8 cellular contexts compared by ENCODE assay signal in the genomic region with DNA sequence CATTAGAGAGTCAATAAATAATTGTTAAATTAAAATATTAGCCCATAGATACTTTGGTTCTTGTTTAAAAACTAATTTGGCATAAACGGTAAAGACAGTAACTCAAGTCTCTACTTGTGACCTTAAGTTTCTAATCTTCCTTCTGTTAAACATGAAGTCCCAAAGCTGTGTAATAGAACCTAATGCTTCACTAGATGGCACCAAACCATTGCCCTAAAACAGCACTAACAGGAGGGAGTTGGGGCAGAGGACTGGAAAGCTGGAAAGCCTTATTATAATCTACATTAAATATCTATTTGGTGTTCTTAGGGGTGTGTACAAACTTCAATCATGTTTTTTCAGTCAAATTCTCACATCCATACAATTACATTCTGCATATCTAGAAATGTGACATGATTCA.
DNase-seq lines count a peak whose midpoint lies in the region; ATAC-seq, FAIRE-seq and TF ChIP-seq lines count a peak whose summit lies in the region.

No MANE protein-coding gene starts in this region.

- no peaks in the 10 kb centered on the region for H4K20me1 ChIP-seq in fibroblast of lung (ENCODE audit: control insufficient read depth, extremely low read depth, insufficient read depth, low read length)

- no peak overlapping the region for H3K4me2 ChIP-seq in fibroblast of lung (ENCODE audit: extremely low read depth, insufficient read depth, low read length)

- no peak for TF ChIP-seq POLR2A in GM12891 (IDR thresholded peaks at IDR 0.05; ENCODE audit: low read depth, low read length)

- DNase-seq in COLO829 (ENCODE audit: low spot score) (peak; percentile 24), HFFc6 (peak; percentile 2), NOMO-1 treated with dmso at 0.1 percent for 144 hours (lab: John Stamatoyannopoulos, UW; ENCODE audit: unreplicated experiment) (peak; percentile 3), fibroblast of lung (ENCODE audit: low read depth in 2 of 2) (peak; percentile 4 to 41), skeletal muscle cell (ENCODE audit: low read depth) (peak; percentile 5), NCI-H146 treated with DMSO at 0.1 percent for 48 hours (lab: John Stamatoyannopoulos, UW; ENCODE audit: unreplicated experiment) (no peak), GM12891 (ENCODE audit: insufficient read length, low spot score) (no peak)

- H3K27me3 Mint-ChIP-seq in HFFc6 (ENCODE audit: insufficient read depth), result no peaks in the 10 kb centered on the region

- H2AFZ ChIP-seq in fibroblast of lung (ENCODE audit: low read length), result no peak overlapping the region

- H3K27me3 ChIP-seq in fibroblast of lung (ENCODE audit: control insufficient read depth, insufficient read depth, low read length), result no peaks in the 10 kb centered on the region

- TF ChIP-seq CTCF in HFFc6 (IDR thresholded peaks at IDR 0.05), result peak; percentile 41; the same call in 1 of the 2 replicates
- peak; percentile 29 to 36 for TF ChIP-seq CTCF in fibroblast of lung (conservative IDR thresholded peaks at IDR 0.05 in 1 of 2, IDR thresholded peaks at IDR 0.05 in 1 of 2; ENCODE audit: low read depth in 1 of 2, low read length in 2 of 2)

- H3K4me3 Mint-ChIP-seq in HFFc6, result no peak overlapping the region

- no peaks in the 10 kb centered on the region for H3K36me3 ChIP-seq in fibroblast of lung (ENCODE audit: control insufficient read depth, insufficient read depth, low read length)

- no peaks in the 10 kb centered on the region for H3K9me3 ChIP-seq in fibroblast of lung (ENCODE audit: control insufficient read depth, insufficient read depth, low read depth, low read length)

- no peak for FAIRE-seq in GM12891 (lab: Jason Lieb, UNC)

- no peak overlapping the region for H3K27ac Mint-ChIP-seq in HFFc6

- ATAC-seq in HG02610 (IDR thresholded peaks at IDR 0.05; ENCODE audit: unreplicated experiment), result no peak

- H3K4me1 ChIP-seq in fibroblast of lung (ENCODE audit: control insufficient read depth, extremely low read depth, insufficient read depth, low read length), result no peaks in the 10 kb centered on the region

- H3K79me2 ChIP-seq in fibroblast of lung (ENCODE audit: control insufficient read depth, insufficient read depth, low read length), result no peaks in the 10 kb centered on the region

- H3K9me3 Mint-ChIP-seq in HFFc6, result peaks cover 15% of the 10 kb centered on the region

- H3K27ac ChIP-seq in fibroblast of lung (ENCODE audit: insufficient read depth, low read length), result no peak overlapping the region

- H3K4me3 ChIP-seq in fibroblast of lung (replicated peaks in 1 of 4; ENCODE audit: control extremely low read depth in 1 of 4, insufficient read depth in 1 of 4, low read depth in 3 of 4, low read length in 4 of 4) (no peak overlapping the region), skeletal muscle cell (ENCODE audit: low read depth, low read length) (no peak overlapping the region)

- no peak overlapping the region for H3K9ac ChIP-seq in fibroblast of lung (ENCODE audit: insufficient read depth, low read length)

- H3K4me1 Mint-ChIP-seq in HFFc6 (ENCODE audit: low read depth), result no peaks in the 10 kb centered on the region

- no peaks in the 10 kb centered on the region for H3K36me3 Mint-ChIP-seq in HFFc6 (ENCODE audit: low read depth)

TF ChIP-seq in GM12891, 5 proteins besides CTCF, POLR2A, EP300 and RAD21:
- TF ChIP-seq POU2F2 (IDR thresholded peaks at IDR 0.05; ENCODE audit: low read depth, low read length) (no peak), PAX5 (IDR thresholded peaks at IDR 0.05; ENCODE audit: insufficient read depth, low read length, severe bottlenecking) (no peak), TAF1 (IDR thresholded peaks at IDR 0.05; ENCODE audit: low read depth, low read length) (no peak), SPI1 (IDR thresholded peaks at IDR 0.05; ENCODE audit: low read depth, low read length) (no peak), POLR2AphosphoS5 (IDR thresholded peaks at IDR 0.05; ENCODE audit: low read depth, low read length) (no peak)
TF ChIP-seq in GM12891: peak in this region for 0.

Comparison
In these comparisons a context has a peak if more than half of its experiments do, and no peak if none do; other contexts are left out.
1. DNase-seq: peak in COLO829 (single experiment), HFFc6 (single experiment), NOMO-1 treated with dmso at 0.1 percent for 144 hours (single experiment), fibroblast of lung (2 of 2) and skeletal muscle cell (single experiment); none in NCI-H146 treated with DMSO at 0.1 percent for 48 hours (single experiment) and GM12891 (single experiment).